Comparison of ENCODE assay signal across 11 cellular contexts in genomic region chr6:15317934-15318902, GRCh38.
DNase-seq lines count a peak whose midpoint lies in the region; ATAC-seq, FAIRE-seq and TF ChIP-seq lines count a peak whose summit lies in the region.
"Had no signal": no experiment of that assay in that cellular context is flagged by ENCODE, and none has a peak within 500 bp of the region (broad histone marks: within the 10 kb centered on the region; RNA-seq: fewer than 3 reads in every experiment).

No MANE protein-coding gene starts in this region.

- CTCF ChIA-PET in CD8-positive, alpha-beta T cell (lab: Charles Lee) = interaction anchor here (0.6 to 2.1 kb wide), 2 partner anchors 9 to 1596 kb away, joined by 3 to 6 read pairs; no protein-coding TSS in a partner anchor
- CTCF ChIA-PET in WTC11 (lab: Charles Lee) (interaction anchor here (0.6 kb wide), 1 partner anchor 135 kb away, joined by 4 read pairs; no protein-coding TSS in a partner anchor), HepG2 (lab: Yijun Ruan, JAX; ENCODE audit: low intra/inter-chr PET ratio, low total read pairs) (no interaction called here)

- no peaks in the 10 kb centered on the region for H3K27me3 Mint-ChIP-seq in CD8-positive, alpha-beta T cell (ENCODE audit: low read depth)
- H3K27me3 Mint-ChIP-seq in WTC11 (ENCODE audit: low read depth) = no peaks in the 10 kb centered on the region

- TF ChIP-seq RAD21 in HepG2 (CRISPR knock-in tag; IDR thresholded peaks at IDR 0.05) = no peak

- no peaks in the 10 kb centered on the region for H3K27me3 ChIP-seq in CD8-positive, alpha-beta T cell (ENCODE audit: insufficient read depth, low read length)
- H3K27me3 ChIP-seq in HepG2 (ENCODE audit: control insufficient read depth in 1 of 2, insufficient read depth in 2 of 2, low read length in 2 of 2) = no peaks in the 10 kb centered on the region
- H3K27me3 ChIP-seq: pancreas had no signal

- no peak overlapping the region for H3K27ac ChIP-seq in CD8-positive, alpha-beta T cell (ENCODE audit: low read depth, low read length)
- H3K27ac ChIP-seq in HepG2 (ENCODE audit: extremely low read length, insufficient read depth, low read length) = peak overlapping the region; percentile 45
- H3K27ac ChIP-seq: pancreas had no signal

- no TSS peak for BruUV-seq in HepG2 (replicated peaks; lab: Mats Ljungman, UMichigan)

- peak overlapping the region; percentile 7 for H3K4me3 ChIP-seq in CD8-positive, alpha-beta T cell (ENCODE audit: low read depth, low read length)
- no peak overlapping the region for H3K4me3 ChIP-seq in HepG2 (replicated peaks in 1 of 3; ENCODE audit: insufficient read depth in 1 of 3, low read depth in 2 of 3, low read length in 3 of 3)
- H3K4me3 ChIP-seq: pancreas had no signal

- TF ChIP-seq POLR2A in HepG2 (IDR thresholded peaks at IDR 0.05; ENCODE audit: insufficient read depth in 1 of 2, low read depth in 2 of 2, low read length in 2 of 2) = no peak

- peaks cover 71% of the 10 kb centered on the region for H3K79me2 ChIP-seq in HepG2 (ENCODE audit: insufficient read depth, low read length)

- peaks cover 87% of the 10 kb centered on the region for H3K4me1 Mint-ChIP-seq in CD8-positive, alpha-beta T cell (ENCODE audit: low read depth)
- peaks cover 98% of the 10 kb centered on the region for H3K4me1 Mint-ChIP-seq in WTC11

- H3K4me2 ChIP-seq in HepG2 (ENCODE audit: low read depth, low read length) = peak overlapping the region; percentile 38; the same call in 1 of the 2 replicates

- TF ChIP-seq CTCF in CD8-positive, alpha-beta T cell (IDR thresholded peaks at IDR 0.05) = no peak
- TF ChIP-seq CTCF in WTC11 (IDR thresholded peaks at IDR 0.05) (no peak), HepG2 (CRISPR knock-in tag; IDR thresholded peaks at IDR 0.05) (no peak)

- no peaks in the 10 kb centered on the region for H3K9me3 ChIP-seq in CD8-positive, alpha-beta T cell (ENCODE audit: low read length)
- no peaks in the 10 kb centered on the region for H3K9me3 ChIP-seq in HepG2 (ENCODE audit: low read length)
- H3K9me3 ChIP-seq: pancreas had no signal

- no peaks in the 10 kb centered on the region for H3K36me3 ChIP-seq in CD8-positive, alpha-beta T cell (ENCODE audit: insufficient read depth, low read length)
- H3K36me3 ChIP-seq in HepG2 (replicated peaks in 1 of 2; ENCODE audit: control insufficient read depth in 1 of 2, insufficient read depth in 2 of 2, low read length in 2 of 2) = no peaks in the 10 kb centered on the region
- H3K36me3 ChIP-seq: pancreas had no signal

- H4K20me1 ChIP-seq in HepG2 (ENCODE audit: insufficient read depth, low read length) = no peaks in the 10 kb centered on the region

- no peak for FAIRE-seq in HepG2 (lab: Jason Lieb, UNC)
- FAIRE-seq: pancreas had no signal

- H3K27ac Mint-ChIP-seq in CD8-positive, alpha-beta T cell = no peak overlapping the region
- peak overlapping the region; percentile 75 for H3K27ac Mint-ChIP-seq in WTC11

- in situ Hi-C loops in HepG2 (cut with HindIII; ENCODE audit: extremely low pct_ligation_motif_present, low pct_unique_long_range_greater_than_20kb) = no loop called here

- POLR2A ChIA-PET in CD8-positive, alpha-beta T cell (lab: Charles Lee) = interaction anchor here (0.9 kb wide), 1 partner anchor 52 kb away, joined by 3 read pairs; no protein-coding TSS in a partner anchor
- POLR2A ChIA-PET in WTC11 (lab: Charles Lee) (interaction anchor here (0.9 kb wide), 1 partner anchor 72 kb away, joined by 3 read pairs; the partner anchor contains the start of gene JARID2), HepG2 (lab: Yijun Ruan, JAX) (interaction anchor here (1.3 kb wide), 1 partner anchor 73 kb away, joined by 3 read pairs; the partner anchor contains the start of gene JARID2)

- DNase-seq in AG08395 (ENCODE audit: low spot score) (peak; percentile 24), WTC11 (ENCODE audit: low spot score) (no peak), HepG2 (ENCODE audit: low spot score) (peak; percentile 70), D341Med (ENCODE audit: low spot score) (no peak)
- no peak for DNase-seq in CD8-positive, alpha-beta T cell
- DNase-seq: DMS53, NCI-H526 treated with DMSO at 0.1 percent for 48 hours, pancreas had no signal

- peaks cover 62% of the 10 kb centered on the region for H3K4me1 ChIP-seq in CD8-positive, alpha-beta T cell (ENCODE audit: insufficient read depth, low read length)
- H3K4me1 ChIP-seq in HepG2 (ENCODE audit: insufficient read depth, low read length) = peaks cover 54% of the 10 kb centered on the region

- peak overlapping the region; percentile 27; the same call in 1 of the 2 replicates for H3K9ac ChIP-seq in HepG2 (ENCODE audit: insufficient read depth, low read depth, low read length)

- intact Hi-C loops in CD8-positive, alpha-beta T cell (cut with DNase I, micrococcal nuclease) = loop anchor here in 1 of 2 experiments (2.0 kb wide), 1 partner anchor 69 kb away; no protein-coding TSS in a partner anchor
- intact Hi-C loops in HepG2 (cut with micrococcal nuclease; ENCODE audit: unreplicated experiment) = no loop called here

- TF ChIP-seq EP300 in HepG2 (IDR thresholded peaks at IDR 0.05; ENCODE audit: low read depth in 2 of 2, low read length in 2 of 2) (peak in 1 of 2 experiments; percentile 42; a peak in 2 of 4 replicates), HepG2 (CRISPR knock-in tag; IDR thresholded peaks at IDR 0.05; ENCODE audit: borderline replicate concordance) (no peak)

- ATAC-seq in CD8-positive, alpha-beta T cell = no peak
- ATAC-seq in WTC11 (peak; percentile 31), HepG2 (peak; percentile 87), GM21529 (IDR thresholded peaks at IDR 0.05; ENCODE audit: unreplicated experiment) (no peak), HG03108 (IDR thresholded peaks at IDR 0.05; ENCODE audit: unreplicated experiment) (no peak), HG02884 (IDR thresholded peaks at IDR 0.05; ENCODE audit: unreplicated experiment) (no peak)
- ATAC-seq: pancreas had no signal

- no peak overlapping the region for H3K4me3 Mint-ChIP-seq in CD8-positive, alpha-beta T cell
- no peak overlapping the region for H3K4me3 Mint-ChIP-seq in WTC11

- H2AFZ ChIP-seq in HepG2 (ENCODE audit: low read length) = no peak overlapping the region

- 60% methylated on average over 9 of the region's 9 CpGs for WGBS in HepG2 (ENCODE audit: low lambda C conversion rate)

- no peaks in the 10 kb centered on the region for H3K36me3 Mint-ChIP-seq in CD8-positive, alpha-beta T cell
- peaks cover under 1% of the 10 kb centered on the region for H3K36me3 Mint-ChIP-seq in WTC11

- no peaks in the 10 kb centered on the region for H3K9me3 Mint-ChIP-seq in CD8-positive, alpha-beta T cell
- no peaks in the 10 kb centered on the region for H3K9me3 Mint-ChIP-seq in WTC11

TF ChIP-seq in WTC11, 78 proteins besides CTCF, POLR2A, EP300 and RAD21 (continues in another document):
- TF ChIP-seq CREB1 (CRISPR knock-in tag; IDR thresholded peaks at IDR 0.05) (no peak), IRF2 (CRISPR knock-in tag; IDR thresholded peaks at IDR 0.05; ENCODE audit: borderline replicate concordance, low read depth) (no peak), TCF7 (CRISPR knock-in tag; IDR thresholded peaks at IDR 0.05; ENCODE audit: low read depth) (no peak), MXD4 (CRISPR knock-in tag; IDR thresholded peaks at IDR 0.05; ENCODE audit: borderline replicate concordance) (no peak), FOXK1 (CRISPR knock-in tag; IDR thresholded peaks at IDR 0.05) (no peak), EMX1 (CRISPR knock-in tag; IDR thresholded peaks at IDR 0.05) (no peak)
- TF ChIP-seq, protein P1, sequence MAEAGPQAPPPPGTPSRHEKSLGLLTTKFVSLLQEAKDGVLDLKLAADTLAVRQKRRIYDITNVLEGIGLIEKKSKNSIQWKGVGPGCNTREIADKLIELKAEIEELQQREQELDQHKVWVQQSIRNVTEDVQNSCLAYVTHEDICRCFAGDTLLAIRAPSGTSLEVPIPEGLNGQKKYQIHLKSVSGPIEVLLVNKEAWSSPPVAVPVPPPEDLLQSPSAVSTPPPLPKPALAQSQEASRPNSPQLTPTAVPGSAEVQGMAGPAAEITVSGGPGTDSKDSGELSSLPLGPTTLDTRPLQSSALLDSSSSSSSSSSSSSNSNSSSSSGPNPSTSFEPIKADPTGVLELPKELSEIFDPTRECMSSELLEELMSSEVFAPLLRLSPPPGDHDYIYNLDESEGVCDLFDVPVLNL (CRISPR knock-in tag; IDR thresholded peaks at IDR 0.05; ENCODE audit: borderline replicate concordance, low read depth) = no peak

TF ChIP-seq in HepG2, 621 proteins besides CTCF, POLR2A, EP300 and RAD21 (continues in another document):
- no peak for TF ChIP-seq KDM1A (CRISPR knock-in tag; IDR thresholded peaks at IDR 0.05)
- 0 out of 2 replicates have a peak, but pooled peaks have one; percentile 64 for TF ChIP-seq ZBTB4 (CRISPR knock-in tag; IDR thresholded peaks at IDR 0.05; ENCODE audit: borderline replicate concordance)
- TF ChIP-seq ZNF44 (CRISPR knock-in tag; IDR thresholded peaks at IDR 0.05) = no peak
- peak; percentile 46; the same call in 1 of the 2 replicates for TF ChIP-seq RARA (CRISPR knock-in tag; IDR thresholded peaks at IDR 0.05)
- no peak for TF ChIP-seq ZNF577 (CRISPR knock-in tag; IDR thresholded peaks at IDR 0.05; ENCODE audit: borderline replicate concordance, low read depth)
- no peak for TF ChIP-seq ZNF761 (CRISPR knock-in tag; conservative IDR thresholded peaks at IDR 0.05)
- no peak for TF ChIP-seq RAD51 (IDR thresholded peaks at IDR 0.05; ENCODE audit: borderline replicate concordance)
- TF ChIP-seq ZC3H4 (CRISPR knock-in tag; IDR thresholded peaks at IDR 0.05; ENCODE audit: borderline replicate concordance) = no peak
- no peak for TF ChIP-seq ZNF850 (CRISPR knock-in tag; conservative IDR thresholded peaks at IDR 0.05)
- no peak for TF ChIP-seq NFE2 (CRISPR knock-in tag; IDR thresholded peaks at IDR 0.05)

Comparison
In these comparisons a context has a peak if more than half of its experiments do, and no peak if none do; other contexts are left out.
1. DNase-seq: peak in AG08395 (single experiment) and HepG2 (single experiment); none in CD8-positive, alpha-beta T cell (0 of 7), WTC11 (single experiment) and D341Med (single experiment).
2. ATAC-seq: peak in WTC11 (single experiment) and HepG2 (single experiment); none in CD8-positive, alpha-beta T cell (single experiment), GM21529 (single experiment), HG03108 (single experiment) and HG02884 (single experiment).